ENCODE assay signal across 1 cellular context in the genomic region with DNA sequence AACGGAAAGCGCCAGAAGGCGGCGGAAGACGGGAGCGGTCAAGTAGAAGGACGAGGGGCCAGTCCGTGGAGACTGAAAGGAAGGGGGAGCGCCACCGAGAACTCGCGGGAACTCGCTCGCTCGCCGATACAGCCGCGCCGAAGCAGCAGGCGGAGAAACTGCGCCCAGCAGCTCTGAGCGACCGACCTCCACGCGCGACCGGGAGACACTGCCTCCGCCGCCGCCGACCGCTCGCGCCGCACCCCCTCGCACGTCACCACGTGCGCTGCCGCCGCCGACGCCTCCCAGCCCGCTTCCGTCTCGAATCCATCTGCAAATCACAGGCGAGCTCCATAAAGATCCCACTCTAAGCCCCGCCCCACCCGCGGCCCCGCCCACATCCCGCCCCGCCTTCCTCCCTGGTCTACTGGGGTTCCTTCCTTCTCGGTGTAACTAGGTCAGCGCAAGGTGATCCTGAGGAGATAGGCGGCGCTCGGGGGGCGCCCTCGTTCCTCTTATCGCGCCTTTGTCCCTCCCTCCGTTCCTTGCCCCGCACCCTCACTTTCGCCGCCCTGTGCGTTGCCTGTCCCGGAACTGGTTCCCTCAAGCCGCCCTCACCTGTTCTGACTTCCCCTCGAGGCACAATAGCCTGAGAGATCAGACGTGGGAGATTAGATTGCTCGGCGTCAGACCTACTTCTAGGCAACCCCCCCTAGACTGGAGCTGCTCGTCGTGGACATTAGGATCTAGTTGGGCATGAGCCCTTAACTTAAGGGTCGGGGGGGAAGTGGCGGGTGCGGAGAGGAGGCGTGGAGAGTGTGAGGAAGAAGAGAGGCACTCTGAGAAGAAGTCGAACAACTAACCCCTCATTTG.
TF ChIP-seq lines count a peak whose summit lies in the region.

A gene (minus strand): TSS at position 210 of the 852 bp plus-strand sequence. CDS start 7,750 bp downstream, outside the sequence.

TF ChIP-seq in HepG2, 621 proteins besides CTCF, POLR2A, EP300 and RAD21 (continued from another document and continues in another):
- TF ChIP-seq, protein P1, sequence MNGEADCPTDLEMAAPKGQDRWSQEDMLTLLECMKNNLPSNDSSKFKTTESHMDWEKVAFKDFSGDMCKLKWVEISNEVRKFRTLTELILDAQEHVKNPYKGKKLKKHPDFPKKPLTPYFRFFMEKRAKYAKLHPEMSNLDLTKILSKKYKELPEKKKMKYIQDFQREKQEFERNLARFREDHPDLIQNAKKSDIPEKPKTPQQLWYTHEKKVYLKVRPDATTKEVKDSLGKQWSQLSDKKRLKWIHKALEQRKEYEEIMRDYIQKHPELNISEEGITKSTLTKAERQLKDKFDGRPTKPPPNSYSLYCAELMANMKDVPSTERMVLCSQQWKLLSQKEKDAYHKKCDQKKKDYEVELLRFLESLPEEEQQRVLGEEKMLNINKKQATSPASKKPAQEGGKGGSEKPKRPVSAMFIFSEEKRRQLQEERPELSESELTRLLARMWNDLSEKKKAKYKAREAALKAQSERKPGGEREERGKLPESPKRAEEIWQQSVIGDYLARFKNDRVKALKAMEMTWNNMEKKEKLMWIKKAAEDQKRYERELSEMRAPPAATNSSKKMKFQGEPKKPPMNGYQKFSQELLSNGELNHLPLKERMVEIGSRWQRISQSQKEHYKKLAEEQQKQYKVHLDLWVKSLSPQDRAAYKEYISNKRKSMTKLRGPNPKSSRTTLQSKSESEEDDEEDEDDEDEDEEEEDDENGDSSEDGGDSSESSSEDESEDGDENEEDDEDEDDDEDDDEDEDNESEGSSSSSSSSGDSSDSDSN (CRISPR knock-in tag; IDR thresholded peaks at IDR 0.05) = 0 out of 2 replicates have a peak, but pooled peaks have one; percentile 14
- TF ChIP-seq, protein P2, sequence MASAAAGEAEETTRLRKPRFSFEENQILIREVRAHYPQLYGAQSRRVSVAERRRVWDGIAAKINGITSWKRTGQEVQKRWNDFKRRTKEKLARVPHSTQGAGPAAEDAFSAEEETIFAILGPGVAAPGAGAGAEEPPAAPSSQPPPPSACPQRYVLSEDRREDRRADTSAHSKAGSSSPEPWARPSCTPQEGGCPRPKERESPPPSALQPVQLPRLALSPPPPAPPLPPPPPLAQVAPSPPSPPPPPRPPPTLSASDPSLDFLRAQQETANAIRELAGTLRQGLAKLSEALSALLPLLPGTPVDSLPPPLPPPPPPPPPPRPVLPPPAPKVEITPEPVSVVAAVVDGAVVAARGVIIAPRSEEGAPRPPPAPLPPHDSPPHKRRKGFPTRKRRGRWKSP (CRISPR knock-in tag; IDR thresholded peaks at IDR 0.05) = peak; percentile 76; the same call in 1 of the 2 replicates
- TF ChIP-seq ZNF772 (CRISPR knock-in tag; IDR thresholded peaks at IDR 0.05) (peak; percentile 68; the same call in 1 of the 2 replicates), ZNF350 (CRISPR knock-in tag; IDR thresholded peaks at IDR 0.05; ENCODE audit: borderline replicate concordance, low read depth) (no peak), MBNL3 (CRISPR knock-in tag; conservative IDR thresholded peaks at IDR 0.05) (no peak), ZNF878 (CRISPR knock-in tag; IDR thresholded peaks at IDR 0.05) (no peak; the same call in 1 of the 2 replicates), ZNF230 (CRISPR knock-in tag; IDR thresholded peaks at IDR 0.05) (0 out of 2 replicates have a peak, but pooled peaks have one; percentile 71), CREM (IDR thresholded peaks at IDR 0.05) (no peak), CREM (CRISPR knock-in tag; IDR thresholded peaks at IDR 0.05) (no peak), ZNF562 (CRISPR knock-in tag; IDR thresholded peaks at IDR 0.05; ENCODE audit: borderline replicate concordance) (peak; percentile 59; the same call in 1 of the 2 replicates), AGO2 (optimal IDR thresholded peaks at IDR 0.05; ENCODE audit: low read depth, low read length) (no peak), ZBTB38 (CRISPR knock-in tag; IDR thresholded peaks at IDR 0.05) (peak; percentile 59; the same call in 1 of the 2 replicates), ZNF232 (CRISPR knock-in tag; IDR thresholded peaks at IDR 0.05; ENCODE audit: borderline replicate concordance) (0 out of 2 replicates have a peak, but pooled peaks have one; percentile 40), ARNTL (CRISPR knock-in tag; IDR thresholded peaks at IDR 0.05) (peak; percentile 54; the same call in 1 of the 2 replicates), TP53 (CRISPR knock-in tag; conservative IDR thresholded peaks at IDR 0.05) (0 out of 2 replicates have a peak, but pooled peaks have one; percentile 25), SMAD3 (CRISPR knock-in tag; IDR thresholded peaks at IDR 0.05) (0 out of 2 replicates have a peak, but pooled peaks have one; percentile 16), RFXAP (CRISPR knock-in tag; IDR thresholded peaks at IDR 0.05; ENCODE audit: borderline replicate concordance) (no peak), ZNF883 (CRISPR knock-in tag; IDR thresholded peaks at IDR 0.05; ENCODE audit: not compliant biosample characterization) (peak; percentile 24), HOXA5 (CRISPR knock-in tag; IDR thresholded peaks at IDR 0.05) (no peak), RBAK (CRISPR knock-in tag; IDR thresholded peaks at IDR 0.05) (no peak), YEATS2 (CRISPR knock-in tag; IDR thresholded peaks at IDR 0.05; ENCODE audit: borderline replicate concordance) (peak; percentile 9; the same call in 1 of the 2 replicates), PRMT3 (CRISPR knock-in tag; IDR thresholded peaks at IDR 0.05; ENCODE audit: borderline replicate concordance, low read depth) (0 out of 2 replicates have a peak, but pooled peaks have one; percentile 54), ELF4 (CRISPR knock-in tag; IDR thresholded peaks at IDR 0.05; ENCODE audit: borderline replicate concordance) (no peak), ZNF530 (CRISPR knock-in tag; IDR thresholded peaks at IDR 0.05; ENCODE audit: low read depth) (peak; percentile 70; the same call in 1 of the 2 replicates), ZNF556 (CRISPR knock-in tag; IDR thresholded peaks at IDR 0.05; ENCODE audit: borderline replicate concordance) (no peak), BHLHE40 (IDR thresholded peaks at IDR 0.05; ENCODE audit: low read length) (peak; percentile 47; the same call in 1 of the 2 replicates), SMARCE1 (IDR thresholded peaks at IDR 0.05; ENCODE audit: borderline replicate concordance) (no peak), HDAC2 (CRISPR knock-in tag; IDR thresholded peaks at IDR 0.05) (0 out of 2 replicates have a peak, but pooled peaks have one; percentile 41), SPEN (CRISPR knock-in tag; IDR thresholded peaks at IDR 0.05; ENCODE audit: low read depth) (peak; percentile 77), KLF13 (CRISPR knock-in tag; IDR thresholded peaks at IDR 0.05) (no peak)
- TF ChIP-seq, protein P3, sequence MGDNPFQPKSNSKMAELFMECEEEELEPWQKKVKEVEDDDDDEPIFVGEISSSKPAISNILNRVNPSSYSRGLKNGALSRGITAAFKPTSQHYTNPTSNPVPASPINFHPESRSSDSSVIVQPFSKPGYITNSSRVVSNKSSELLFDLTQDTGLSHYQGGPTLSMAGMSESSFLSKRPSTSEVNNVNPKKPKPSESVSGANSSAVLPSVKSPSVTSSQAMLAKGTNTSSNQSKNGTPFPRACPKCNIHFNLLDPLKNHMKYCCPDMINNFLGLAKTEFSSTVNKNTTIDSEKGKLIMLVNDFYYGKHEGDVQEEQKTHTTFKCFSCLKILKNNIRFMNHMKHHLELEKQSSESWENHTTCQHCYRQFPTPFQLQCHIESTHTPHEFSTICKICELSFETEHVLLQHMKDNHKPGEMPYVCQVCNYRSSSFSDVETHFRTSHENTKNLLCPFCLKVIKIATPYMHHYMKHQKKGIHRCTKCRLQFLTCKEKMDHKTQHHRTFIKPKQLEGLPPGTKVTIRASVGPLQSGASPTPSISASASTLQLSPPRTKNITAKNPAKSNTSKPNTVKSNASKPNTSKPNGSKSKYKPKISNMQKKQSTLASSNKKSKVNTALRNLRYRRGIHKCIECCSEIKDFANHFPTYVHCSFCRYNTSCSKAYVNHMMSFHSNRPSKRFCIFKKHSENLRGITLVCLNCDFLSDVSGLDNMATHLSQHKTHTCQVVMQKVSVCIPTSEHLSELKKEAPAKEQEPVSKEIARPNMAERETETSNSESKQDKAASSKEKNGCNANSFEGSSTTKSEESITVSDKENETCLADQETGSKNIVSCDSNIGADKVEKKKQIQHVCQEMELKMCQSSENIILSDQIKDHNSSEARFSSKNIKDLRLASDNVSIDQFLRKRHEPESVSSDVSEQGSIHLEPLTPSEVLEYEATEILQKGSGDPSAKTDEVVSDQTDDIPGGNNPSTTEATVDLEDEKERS (CRISPR knock-in tag; IDR thresholded peaks at IDR 0.05) = peak; percentile 36; the same call in 1 of the 2 replicates
- TF ChIP-seq, protein P4, sequence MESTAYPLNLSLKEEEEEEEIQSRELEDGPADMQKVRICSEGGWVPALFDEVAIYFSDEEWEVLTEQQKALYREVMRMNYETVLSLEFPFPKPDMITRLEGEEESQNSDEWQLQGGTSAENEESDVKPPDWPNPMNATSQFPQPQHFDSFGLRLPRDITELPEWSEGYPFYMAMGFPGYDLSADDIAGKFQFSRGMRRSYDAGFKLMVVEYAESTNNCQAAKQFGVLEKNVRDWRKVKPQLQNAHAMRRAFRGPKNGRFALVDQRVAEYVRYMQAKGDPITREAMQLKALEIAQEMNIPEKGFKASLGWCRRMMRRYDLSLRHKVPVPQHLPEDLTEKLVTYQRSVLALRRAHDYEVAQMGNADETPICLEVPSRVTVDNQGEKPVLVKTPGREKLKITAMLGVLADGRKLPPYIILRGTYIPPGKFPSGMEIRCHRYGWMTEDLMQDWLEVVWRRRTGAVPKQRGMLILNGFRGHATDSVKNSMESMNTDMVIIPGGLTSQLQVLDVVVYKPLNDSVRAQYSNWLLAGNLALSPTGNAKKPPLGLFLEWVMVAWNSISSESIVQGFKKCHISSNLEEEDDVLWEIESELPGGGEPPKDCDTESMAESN (CRISPR knock-in tag; conservative IDR thresholded peaks at IDR 0.05) = peak; percentile 64; the same call in 1 of the 2 replicates
- TF ChIP-seq, protein P5, sequence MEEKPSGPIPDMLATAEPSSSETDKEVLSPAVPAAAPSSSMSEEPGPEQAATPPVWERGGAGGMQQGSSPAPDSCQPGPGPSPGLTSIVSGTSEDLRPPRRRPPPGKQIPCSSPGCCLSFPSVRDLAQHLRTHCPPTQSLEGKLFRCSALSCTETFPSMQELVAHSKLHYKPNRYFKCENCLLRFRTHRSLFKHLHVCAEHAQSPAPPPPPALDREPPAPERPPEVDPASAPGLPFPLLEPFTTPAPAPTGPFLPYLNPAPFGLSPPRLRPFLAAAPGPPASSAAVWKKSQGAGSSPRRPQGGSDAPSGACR (CRISPR knock-in tag; IDR thresholded peaks at IDR 0.05) = 0 out of 2 replicates have a peak, but pooled peaks have one; percentile 11
- TF ChIP-seq, protein P6, sequence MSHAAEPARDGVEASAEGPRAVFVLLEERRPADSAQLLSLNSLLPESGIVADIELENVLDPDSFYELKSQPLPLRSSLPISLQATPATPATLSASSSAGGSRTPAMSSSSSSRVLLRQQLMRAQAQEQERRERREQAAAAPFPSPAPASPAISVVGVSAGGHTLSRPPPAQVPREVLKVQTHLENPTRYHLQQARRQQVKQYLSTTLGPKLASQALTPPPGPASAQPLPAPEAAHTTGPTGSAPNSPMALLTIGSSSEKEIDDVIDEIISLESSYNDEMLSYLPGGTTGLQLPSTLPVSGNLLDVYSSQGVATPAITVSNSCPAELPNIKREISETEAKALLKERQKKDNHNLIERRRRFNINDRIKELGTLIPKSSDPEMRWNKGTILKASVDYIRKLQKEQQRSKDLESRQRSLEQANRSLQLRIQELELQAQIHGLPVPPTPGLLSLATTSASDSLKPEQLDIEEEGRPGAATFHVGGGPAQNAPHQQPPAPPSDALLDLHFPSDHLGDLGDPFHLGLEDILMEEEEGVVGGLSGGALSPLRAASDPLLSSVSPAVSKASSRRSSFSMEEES (CRISPR knock-in tag; IDR thresholded peaks at IDR 0.05) = peak; percentile 44; the same call in 1 of the 2 replicates
- TF ChIP-seq, protein P7, sequence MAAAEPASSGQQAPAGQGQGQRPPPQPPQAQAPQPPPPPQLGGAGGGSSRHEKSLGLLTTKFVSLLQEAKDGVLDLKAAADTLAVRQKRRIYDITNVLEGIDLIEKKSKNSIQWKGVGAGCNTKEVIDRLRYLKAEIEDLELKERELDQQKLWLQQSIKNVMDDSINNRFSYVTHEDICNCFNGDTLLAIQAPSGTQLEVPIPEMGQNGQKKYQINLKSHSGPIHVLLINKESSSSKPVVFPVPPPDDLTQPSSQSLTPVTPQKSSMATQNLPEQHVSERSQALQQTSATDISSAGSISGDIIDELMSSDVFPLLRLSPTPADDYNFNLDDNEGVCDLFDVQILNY (CRISPR knock-in tag; conservative IDR thresholded peaks at IDR 0.05) = no peak
- TF ChIP-seq, protein P8, sequence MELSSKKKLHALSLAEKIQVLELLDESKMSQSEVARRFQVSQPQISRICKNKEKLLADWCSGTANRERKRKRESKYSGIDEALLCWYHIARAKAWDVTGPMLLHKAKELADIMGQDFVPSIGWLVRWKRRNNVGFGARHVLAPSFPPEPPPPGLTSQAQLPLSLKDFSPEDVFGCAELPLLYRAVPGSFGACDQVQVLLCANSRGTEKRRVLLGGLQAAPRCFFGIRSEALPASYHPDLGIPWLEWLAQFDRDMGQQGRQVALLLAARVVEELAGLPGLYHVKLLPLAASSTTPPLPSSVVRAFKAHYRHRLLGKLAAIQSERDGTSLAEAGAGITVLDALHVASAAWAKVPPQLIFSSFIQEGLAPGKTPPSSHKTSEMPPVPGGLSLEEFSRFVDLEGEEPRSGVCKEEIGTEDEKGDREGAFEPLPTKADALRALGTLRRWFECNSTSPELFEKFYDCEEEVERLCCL (CRISPR knock-in tag; IDR thresholded peaks at IDR 0.05; ENCODE audit: borderline replicate concordance) = no peak
- TF ChIP-seq, protein P9, sequence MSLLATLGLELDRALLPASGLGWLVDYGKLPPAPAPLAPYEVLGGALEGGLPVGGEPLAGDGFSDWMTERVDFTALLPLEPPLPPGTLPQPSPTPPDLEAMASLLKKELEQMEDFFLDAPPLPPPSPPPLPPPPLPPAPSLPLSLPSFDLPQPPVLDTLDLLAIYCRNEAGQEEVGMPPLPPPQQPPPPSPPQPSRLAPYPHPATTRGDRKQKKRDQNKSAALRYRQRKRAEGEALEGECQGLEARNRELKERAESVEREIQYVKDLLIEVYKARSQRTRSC (CRISPR knock-in tag; IDR thresholded peaks at IDR 0.05; ENCODE audit: low read depth) = no peak; the same call in 1 of the 2 replicates
- TF ChIP-seq, protein P10, sequence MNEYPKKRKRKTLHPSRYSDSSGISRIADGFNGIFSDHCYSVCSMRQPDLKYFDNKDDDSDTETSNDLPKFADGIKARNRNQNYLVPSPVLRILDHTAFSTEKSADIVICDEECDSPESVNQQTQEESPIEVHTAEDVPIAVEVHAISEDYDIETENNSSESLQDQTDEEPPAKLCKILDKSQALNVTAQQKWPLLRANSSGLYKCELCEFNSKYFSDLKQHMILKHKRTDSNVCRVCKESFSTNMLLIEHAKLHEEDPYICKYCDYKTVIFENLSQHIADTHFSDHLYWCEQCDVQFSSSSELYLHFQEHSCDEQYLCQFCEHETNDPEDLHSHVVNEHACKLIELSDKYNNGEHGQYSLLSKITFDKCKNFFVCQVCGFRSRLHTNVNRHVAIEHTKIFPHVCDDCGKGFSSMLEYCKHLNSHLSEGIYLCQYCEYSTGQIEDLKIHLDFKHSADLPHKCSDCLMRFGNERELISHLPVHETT (CRISPR knock-in tag; conservative IDR thresholded peaks at IDR 0.05) = peak; percentile 34; the same call in 1 of the 2 replicates
